ENCODE assay signal across 8 cellular contexts in the genomic region with DNA sequence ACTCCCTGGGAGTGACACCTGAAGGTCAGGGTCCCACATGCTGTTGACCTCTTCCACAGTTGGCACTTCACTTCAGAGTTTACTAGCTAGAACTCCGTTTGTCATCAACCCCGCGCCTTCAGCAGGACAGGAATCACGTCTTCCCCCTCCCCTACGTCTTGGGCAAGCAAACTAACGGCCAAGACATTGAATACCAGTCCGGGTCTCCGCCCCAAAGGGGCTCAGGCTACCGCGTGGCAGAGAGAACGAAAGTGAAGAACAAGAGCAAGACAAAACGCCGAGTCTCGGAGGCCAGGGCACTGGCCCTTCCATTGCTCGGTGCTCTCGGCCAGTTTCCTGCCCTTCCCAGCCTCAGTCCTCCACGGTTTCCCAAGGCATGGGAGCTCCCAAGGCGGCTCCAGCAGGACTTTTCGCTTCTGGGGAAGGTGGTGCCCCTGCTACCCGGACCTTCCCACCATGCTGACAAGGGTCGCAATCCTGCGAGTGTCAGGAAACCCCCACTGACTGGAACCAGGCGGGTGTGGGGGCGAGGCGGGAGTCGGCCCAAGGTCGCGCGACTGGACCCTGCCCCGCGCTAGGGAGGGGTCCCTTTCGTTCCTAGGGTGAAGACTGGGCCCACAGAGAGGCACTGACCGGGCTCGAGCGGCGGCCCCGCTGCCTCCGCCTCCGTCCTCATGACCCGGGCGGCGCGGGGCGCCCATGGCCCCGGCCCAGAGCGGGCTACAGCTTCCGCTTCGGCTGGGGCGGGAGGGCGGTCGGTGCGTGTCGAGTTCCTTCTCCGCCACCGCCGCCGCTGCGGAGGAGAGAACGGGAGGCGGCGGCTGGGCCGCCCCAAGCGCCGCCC. TPM values are rescaled to one million over a fixed set of nuclear protein-coding genes. Genes with fewer than 3 reads are reported as not detected.
DNase-seq lines count a peak whose midpoint lies in the region; ATAC-seq and TF ChIP-seq lines count a peak whose summit lies in the region.

A gene (minus strand): TSS at position 823 of the 844 bp plus-strand sequence. CDS start 147 bp downstream, at position 676.

- peak within 1 kb of the TSS; percentile 91 for H2BK5ac ChIP-seq in IMR-90 (ENCODE audit: low read depth, low read length, poor library complexity, severe bottlenecking)

- peaks cover 50% of the 10 kb centered on the region for H4K20me1 ChIP-seq in IMR-90 (ENCODE audit: insufficient read depth, low read length)

- H3K79me1 ChIP-seq in IMR-90 (ENCODE audit: low read depth in 1 of 2, low read length in 2 of 2) = peaks cover 34 to 79% of the 10 kb centered on the region in 2 experiments

- peak within 1 kb of the TSS; percentile 87 for H2AK5ac ChIP-seq in IMR-90 (ENCODE audit: low read depth, low read length)

- peak within 1 kb of the TSS; percentile 14; the same call in 1 of the 2 replicates for H3K18ac ChIP-seq in IMR-90 (ENCODE audit: low read depth, low read length)

- peak within 1 kb of the TSS; percentile 88 to 97 for H4K8ac ChIP-seq in IMR-90 (ENCODE audit: low read depth in 2 of 2, low read length in 2 of 2)

- in situ Hi-C loops in IMR-90 (cut with MboI; ENCODE audit: low sequenced_read_pairs) = no loop called here

- H3K9me1 ChIP-seq in IMR-90 (ENCODE audit: insufficient read depth, low read length) = peaks cover 23% of the 10 kb centered on the region

- CTCF ChIA-PET in IMR-90 (lab: Yijun Ruan, JAX) = no interaction called here

- DNase-seq in IMR-90 = peak; percentile 41
- DNase-seq in activated CD4-positive, alpha-beta T cell treated with anti-CD3 and anti-CD28 coated beads, Interleukin-2, amount 50 U/mL, for 48 hours = peak; percentile 28 to 41
- DNase-seq in epithelial cell of esophagus (ENCODE audit: low read depth) = peak; percentile 27
- DNase-seq in stimulated activated naive CD4-positive, alpha-beta T cell treated with Interleukin-2 at 50 U/mL for 16 hours (lab: John Stamatoyannopoulos, UW) = no peak

- peak within 1 kb of the TSS; percentile 99 for H3K23ac ChIP-seq in IMR-90 (ENCODE audit: low read depth, low read length)

- TF ChIP-seq CTCF in 22Rv1 (IDR thresholded peaks at IDR 0.05) (no peak), IMR-90 (conservative IDR thresholded peaks at IDR 0.05; ENCODE audit: low read depth, low read length) (no peak), epithelial cell of esophagus (IDR thresholded peaks at IDR 0.05; ENCODE audit: insufficient read depth, low read depth, low read length, missing control alignments) (no peak)

- H3K9me3 ChIP-seq in IMR-90 (ENCODE audit: control insufficient read depth, insufficient read depth, low read length) (no peaks in the 10 kb centered on the region), mucosa of rectum (ENCODE audit: control insufficient read depth in 2 of 2, low read length in 2 of 2) (no peaks in the 10 kb centered on the region), subcutaneous abdominal adipose tissue (ENCODE audit: control insufficient read depth in 5 of 5, low read length in 5 of 5) (no peaks in the 10 kb centered on the region)

- peak within 1 kb of the TSS; percentile 85 for H4K5ac ChIP-seq in IMR-90 (ENCODE audit: low read depth, low read length)

- H4K91ac ChIP-seq in IMR-90 (ENCODE audit: insufficient read depth, low read depth, low read length) = peak within 1 kb of the TSS; percentile 78

- POLR2A ChIA-PET in IMR-90 (lab: Charles Lee; ENCODE audit: unreplicated experiment) = interaction anchor here (0.6 to 1.0 kb wide), 2 partner anchors 12 to 88 kb away, joined by 4 to 13 read pairs; no protein-coding TSS in a partner anchor

- no peak within 1 kb of the TSS for H2BK20ac ChIP-seq in IMR-90 (ENCODE audit: low read depth, low read length)

- 1% methylated on average over 36 of the region's 64 CpGs; no CpG with 5 or more reads in 1 of the 2 experiments for WGBS in IMR-90 (ENCODE audit: extremely low coverage in 2 of 2, insufficient read length in 1 of 2), 2 experiments

- peak within 1 kb of the TSS; percentile 95 for H3K4me2 ChIP-seq in IMR-90 (ENCODE audit: low read depth, low read length)

- peaks cover 7% of the 10 kb centered on the region for H3K4me1 ChIP-seq in IMR-90 (ENCODE audit: control insufficient read depth, insufficient read depth, low read length)
- peaks cover 50 to 54% of the 10 kb centered on the region in 2 donors for H3K4me1 ChIP-seq in mucosa of rectum (ENCODE audit: control insufficient read depth in 2 of 2, insufficient read depth in 2 of 2, low read length in 2 of 2)
- H3K4me1 ChIP-seq in subcutaneous abdominal adipose tissue (ENCODE audit: control insufficient read depth in 5 of 5, insufficient read depth in 5 of 5, low read length in 5 of 5) = peaks cover 19 to 58% (median 47%) of the 10 kb centered on the region in 5 donors

- dilution Hi-C loops in IMR-90 (cut with HindIII; ENCODE audit: low sequenced_read_pairs, unreplicated experiment) = no loop called here

- no TSS peak for BruUV-seq in IMR-90 (replicated peaks; lab: Mats Ljungman, UMichigan)

- H2BK120ac ChIP-seq in IMR-90 (ENCODE audit: low read depth, low read length) = peak within 1 kb of the TSS; percentile 63

- H3K27ac ChIP-seq in 22Rv1 (peak within 1 kb of the TSS; percentile 94), IMR-90 (ENCODE audit: insufficient read depth, low read length) (peak within 1 kb of the TSS; percentile 93), mucosa of rectum (ENCODE audit: low read depth in 2 of 2, low read length in 2 of 2) (peak within 1 kb of the TSS; percentile 96 to 99), subcutaneous abdominal adipose tissue (ENCODE audit: low read depth, low read length) (peak within 1 kb of the TSS; percentile 98)

- peak within 1 kb of the TSS; percentile 97 for H2AFZ ChIP-seq in IMR-90 (replicated peaks; ENCODE audit: low read length, poor library complexity)

- peaks cover 15% of the 10 kb centered on the region for H3K36me3 ChIP-seq in IMR-90 (ENCODE audit: control insufficient read depth, insufficient read depth, low read length)
- peaks cover 20 to 27% of the 10 kb centered on the region in 2 donors for H3K36me3 ChIP-seq in mucosa of rectum (ENCODE audit: control insufficient read depth in 2 of 2, insufficient read depth in 2 of 2, low read length in 2 of 2)
- H3K36me3 ChIP-seq in subcutaneous abdominal adipose tissue (ENCODE audit: control insufficient read depth in 5 of 5, insufficient read depth in 5 of 5, low read length in 5 of 5) = peaks cover 12 to 43% (median 28%) of the 10 kb centered on the region in 5 donors

- H3K56ac ChIP-seq in IMR-90 (ENCODE audit: extremely low read depth, insufficient read depth, low read length) = peak within 1 kb of the TSS; percentile 89

- H3K9ac ChIP-seq in IMR-90 (ENCODE audit: low read depth, low read length) (peak within 1 kb of the TSS; percentile 93), mucosa of rectum (ENCODE audit: low read depth in 1 of 2, low read length in 2 of 2) (peak within 1 kb of the TSS; percentile 95 to 99), subcutaneous abdominal adipose tissue (ENCODE audit: low read length in 5 of 5) (peak within 1 kb of the TSS; percentile 92 to 98 (median 96))

- peak; percentile 62; the same call in 1 of the 2 replicates for TF ChIP-seq POLR2A in IMR-90 (IDR thresholded peaks at IDR 0.05; ENCODE audit: low read depth, low read length)

- peak within 1 kb of the TSS; percentile 86 for H3K14ac ChIP-seq in IMR-90 (replicated peaks; ENCODE audit: low read depth, low read length)

- peak within 1 kb of the TSS; percentile 91 for H3K4ac ChIP-seq in IMR-90 (ENCODE audit: low read depth, low read length)

- H3K27me3 ChIP-seq in IMR-90 (ENCODE audit: control insufficient read depth, insufficient read depth, low read length) (no peaks in the 10 kb centered on the region), mucosa of rectum (ENCODE audit: control insufficient read depth in 2 of 2, insufficient read depth in 2 of 2, low read length in 2 of 2) (no peaks in the 10 kb centered on the region), subcutaneous abdominal adipose tissue (ENCODE audit: control insufficient read depth in 5 of 5, insufficient read depth in 4 of 5, low read length in 5 of 5) (no peaks in the 10 kb centered on the region)

- intact Hi-C loops in IMR-90 (cut with micrococcal nuclease) = no loop called here

- peak within 1 kb of the TSS; percentile 16; the same call in 1 of the 3 replicates for H2BK15ac ChIP-seq in IMR-90 (ENCODE audit: low read depth, low read length)

- no peak for TF ChIP-seq RAD21 in IMR-90 (IDR thresholded peaks at IDR 0.05; ENCODE audit: low read length)

- H3K4me3 ChIP-seq in IMR-90 (ENCODE audit: insufficient read depth, low read depth, low read length) (peak within 1 kb of the TSS; percentile 85), epithelial cell of esophagus (ENCODE audit: low read length) (peak within 1 kb of the TSS; percentile 100), mucosa of rectum (ENCODE audit: low read length in 2 of 2) (peak within 1 kb of the TSS; percentile 96 to 99), subcutaneous abdominal adipose tissue (ENCODE audit: low read depth in 1 of 5, low read length in 5 of 5) (peak within 1 kb of the TSS; percentile 81 to 99 (median 96))

- H2AK9ac ChIP-seq in IMR-90 (replicated peaks; ENCODE audit: low read depth, low read length, poor library complexity) = peak within 1 kb of the TSS; percentile 100

- ATAC-seq in GM18867 (IDR thresholded peaks at IDR 0.05; ENCODE audit: unreplicated experiment) (peak; percentile 4), IMR-90 (ENCODE audit: low read depth) (peak; percentile 1)

TF ChIP-seq in IMR-90, 13 proteins besides CTCF, POLR2A, EP300 and RAD21:
- TF ChIP-seq MXI1 (IDR thresholded peaks at IDR 0.05; ENCODE audit: borderline replicate concordance, low read depth, low read length) (0 out of 2 replicates have a peak, but pooled peaks have one; percentile 31), MAZ (IDR thresholded peaks at IDR 0.05; ENCODE audit: borderline replicate concordance, low read depth, low read length) (no peak), CHD1 (IDR thresholded peaks at IDR 0.05; ENCODE audit: low read depth, low read length) (0 out of 2 replicates have a peak, but pooled peaks have one; percentile 11), RCOR1 (IDR thresholded peaks at IDR 0.05; ENCODE audit: insufficient replicate concordance, low read length) (no peak)
- TF ChIP-seq, protein P1, sequence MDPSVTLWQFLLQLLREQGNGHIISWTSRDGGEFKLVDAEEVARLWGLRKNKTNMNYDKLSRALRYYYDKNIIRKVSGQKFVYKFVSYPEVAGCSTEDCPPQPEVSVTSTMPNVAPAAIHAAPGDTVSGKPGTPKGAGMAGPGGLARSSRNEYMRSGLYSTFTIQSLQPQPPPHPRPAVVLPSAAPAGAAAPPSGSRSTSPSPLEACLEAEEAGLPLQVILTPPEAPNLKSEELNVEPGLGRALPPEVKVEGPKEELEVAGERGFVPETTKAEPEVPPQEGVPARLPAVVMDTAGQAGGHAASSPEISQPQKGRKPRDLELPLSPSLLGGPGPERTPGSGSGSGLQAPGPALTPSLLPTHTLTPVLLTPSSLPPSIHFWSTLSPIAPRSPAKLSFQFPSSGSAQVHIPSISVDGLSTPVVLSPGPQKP (IDR thresholded peaks at IDR 0.05; ENCODE audit: borderline replicate concordance, low read depth, low read length) = no peak

RNA-seq across cellular contexts. Expression of the gene that starts here (rescaled TPM):
- total RNA-seq in IMR-90 (2012; rRNA removed) = 115 and 143 TPM in 2 replicates
- polyA plus RNA-seq in IMR-90 (2012; rRNA removed) = 97.6 and 114 TPM in 2 replicates
- polyA plus RNA-seq in IMR-90 (2012; cell fraction: cytosol; rRNA removed) = 84.8 and 104 TPM in 2 replicates
- 45.4 and 104 TPM in 2 replicates for polyA plus RNA-seq in IMR-90 (2012; cell fraction: nucleus; rRNA removed; ENCODE audit: low replicate concordance)
